ENCODE assay signal across 8 cellular contexts in genomic region chr11:123741159-123741951, GRCh38. TPM values are rescaled to one million over a fixed set of nuclear protein-coding genes. Genes with fewer than 3 reads are reported as not detected.
A peak's percentile ranks its signal among the peaks of the same experiment; 100 is the strongest.
DNase-seq lines count a peak whose midpoint lies in the region; ATAC-seq and TF ChIP-seq lines count a peak whose summit lies in the region.

Gene ZNF202 (minus strand): TSS chr11:123741660. CDS start chr11:123730888, 10,772 bp downstream.

- H3K79me2 ChIP-seq in hepatocyte: peaks cover 45% of the 10 kb centered on the region

- in situ Hi-C loops in astrocyte of the cerebellum (cut with HindIII; ENCODE audit: low sequenced_read_pairs): no loop called here

- H4K20me1 ChIP-seq in hepatocyte (ENCODE audit: insufficient read depth, poor library complexity, severe bottlenecking): no peaks in the 10 kb centered on the region

- peak within 1 kb of the TSS; percentile 100 for H2AFZ ChIP-seq in hepatocyte

- peaks cover 20% of the 10 kb centered on the region for H3K4me1 ChIP-seq in hepatocyte (ENCODE audit: insufficient read depth)

- WGBS in hepatocyte (ENCODE audit: low lambda C conversion rate, missing lambda C conversion rate): under 1% methylated on average over 44 of the region's 65 CpGs

- H3K9me2 ChIP-seq in hepatocyte (replicated peaks; ENCODE audit: insufficient read depth): no peaks in the 10 kb centered on the region

- no peaks in the 10 kb centered on the region for H3K9me3 ChIP-seq in hepatocyte (ENCODE audit: low read depth)

- no peaks in the 10 kb centered on the region for H3K36me3 ChIP-seq in hepatocyte (replicated peaks; ENCODE audit: insufficient read depth, low read depth)

- peak within 1 kb of the TSS; percentile 99 for H3K4me2 ChIP-seq in hepatocyte

- DNase-seq in NCI-H2081 (lab: John Stamatoyannopoulos, UW): peak; percentile 92 to 93
- DNase-seq in T-helper 9 cell: peak; percentile 87
- peak; percentile 66 for DNase-seq in astrocyte of the cerebellum (ENCODE audit: low read depth)
- peak; percentile 95 for DNase-seq in hepatocyte (ENCODE audit: low spot score)
- peak; percentile 94 for DNase-seq in retina

- H3K4me3 ChIP-seq in astrocyte of the cerebellum (ENCODE audit: low read depth, low read length) (peak within 1 kb of the TSS; percentile 92), hepatocyte (peak within 1 kb of the TSS; percentile 99)

- H3K27me3 ChIP-seq in hepatocyte: no peaks in the 10 kb centered on the region

- peak within 1 kb of the TSS; percentile 56 for H3K27ac ChIP-seq in 22Rv1
- H3K27ac ChIP-seq in hepatocyte: peak within 1 kb of the TSS; percentile 96

- TF ChIP-seq CTCF in 22Rv1 (IDR thresholded peaks at IDR 0.05) (peak; percentile 17; the same call in 1 of the 2 replicates), astrocyte of the cerebellum (IDR thresholded peaks at IDR 0.05; ENCODE audit: low read depth, low read length, missing control alignments) (peak; percentile 5), hepatocyte (IDR thresholded peaks at IDR 0.05; ENCODE audit: poor library complexity) (peak; percentile 21)

- peak; percentile 97 for ATAC-seq in GM18517 (IDR thresholded peaks at IDR 0.05; ENCODE audit: unreplicated experiment)
- peak; percentile 99 for ATAC-seq in HG03039 (IDR thresholded peaks at IDR 0.05; ENCODE audit: unreplicated experiment)

RNA-seq across cellular contexts. Expression of gene ZNF202, which starts in this region (rescaled TPM):
- total RNA-seq in hepatocyte: 5.7 and 9.0 TPM in 2 replicates
- polyA plus RNA-seq in hepatocyte: 7.1 and 8.4 TPM in 2 replicates

Comparison
In these comparisons a context has a peak if more than half of its experiments do, and no peak if none do; other contexts are left out.
1. Peak in every context shown above with its lines: DNase-seq, ATAC-seq, H3K4me3 ChIP-seq and H3K27ac ChIP-seq.